ENCODE assay signal across 1 cellular context in the genomic region with DNA sequence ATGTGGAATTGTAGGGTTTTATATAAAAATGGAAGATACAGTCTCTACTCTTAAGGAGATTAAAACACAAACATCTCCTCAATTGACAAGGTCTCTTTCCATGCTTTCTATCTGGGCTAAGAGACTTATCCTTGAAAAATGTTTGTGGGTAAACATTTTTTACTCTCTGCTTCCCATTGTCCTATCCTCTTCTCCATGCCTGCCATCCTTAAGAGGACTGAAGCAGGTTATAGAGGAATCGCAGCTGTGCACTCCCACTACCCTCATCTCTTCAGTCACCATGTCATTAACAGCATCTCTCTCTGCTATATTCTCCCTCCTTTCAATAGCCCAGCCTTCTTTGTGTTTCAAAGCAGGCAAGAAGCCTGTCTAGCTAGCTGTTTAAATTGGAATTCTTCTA.
TF ChIP-seq lines count a peak whose summit lies in the region.

No MANE protein-coding gene starts in this region.

TF ChIP-seq in neural cell, 6 proteins besides CTCF, POLR2A, EP300 and RAD21 (continued from another document):
- TF ChIP-seq REST (IDR thresholded peaks at IDR 0.05; ENCODE audit: borderline replicate concordance) (no peak), TAF1 (IDR thresholded peaks at IDR 0.05; ENCODE audit: low read depth) (no peak), MXI1 (conservative IDR thresholded peaks at IDR 0.05; ENCODE audit: poor library complexity, severe bottlenecking) (no peak), SMC3 (conservative IDR thresholded peaks at IDR 0.05; ENCODE audit: poor library complexity) (no peak), POLR2AphosphoS5 (IDR thresholded peaks at IDR 0.05) (no peak)
